30 cellular contexts compared by ENCODE assay signal in genomic region chr14:36884049-36884448, GRCh38.
A peak's percentile ranks its signal among the peaks of the same experiment; 100 is the strongest.
DNase-seq lines count a peak whose midpoint lies in the region; ATAC-seq, FAIRE-seq and TF ChIP-seq lines count a peak whose summit lies in the region.
"Had no signal": no experiment of that assay in that cellular context is flagged by ENCODE, and none has a peak within 500 bp of the region (broad histone marks: within the 10 kb centered on the region; RNA-seq: fewer than 3 reads in every experiment).

No MANE protein-coding gene starts in this region.

- H3K9me3 ChIP-seq in A549 = no peaks in the 10 kb centered on the region
- H3K9me3 ChIP-seq in HEK293 (ENCODE audit: control insufficient read depth, insufficient read depth, low read depth, low read length) = no peaks in the 10 kb centered on the region
- H3K9me3 ChIP-seq: BE2C, Caco-2 had no signal

- no peak for ATAC-seq in A549
- ATAC-seq: CD8-positive, alpha-beta T cell had no signal

- no peak overlapping the region for H3K4me2 ChIP-seq in A549
- H3K4me2 ChIP-seq: BLaER1; BLaER1 treated with 17β-estradiol and CSF1 and Interleukin-3, amounts not matched to agents 10 nM and 100 nM had no signal

- H3K27ac ChIP-seq in A549 (no peak overlapping the region), HEK293 (ENCODE audit: extremely low read depth, low read depth, low read length) (no peak overlapping the region)
- H3K27ac ChIP-seq: 22Rv1; BLaER1; BLaER1 treated with 17β-estradiol and CSF1 and Interleukin-3, amounts not matched to agents 10 nM and 100 nM; C4-2B had no signal

- WGBS in A549 (ENCODE audit: missing lambda C conversion rate) = 65% methylated on average over 2 of the region's 2 CpGs

- H3K4me1 ChIP-seq in A549 (no peaks in the 10 kb centered on the region), HEK293 (ENCODE audit: control insufficient read depth, insufficient read depth, low read length) (no peaks in the 10 kb centered on the region)
- H3K4me1 ChIP-seq: BE2C, Caco-2 had no signal

- FAIRE-seq in A549 (lab: Jason Lieb, UNC) = peak; percentile 7
- FAIRE-seq: A204.1, D721Med had no signal

- TF ChIP-seq CTCF in A549 (IDR thresholded peaks at IDR 0.05) = no peak
- TF ChIP-seq CTCF in HEK293 (tag by site-specific recombination; IDR thresholded peaks at IDR 0.05) = no peak

- POLR2A ChIA-PET in A549 (lab: Yijun Ruan, JAX) (no interaction called here), HEK293 (lab: Yijun Ruan, JAX) (no interaction called here), HEK293T (lab: Yijun Ruan, JAX) (no interaction called here)

- no peak for TF ChIP-seq POLR2A in A549 (IDR thresholded peaks at IDR 0.05; ENCODE audit: low read length)

- no peak for TF ChIP-seq RAD21 in A549 (conservative IDR thresholded peaks at IDR 0.05 in 1 of 2, IDR thresholded peaks at IDR 0.05 in 1 of 2)

- no peak for TF ChIP-seq EP300 in A549 (IDR thresholded peaks at IDR 0.05)

- CTCF ChIA-PET in A549 (lab: Yijun Ruan, JAX) (no interaction called here), HEK293 (lab: Yijun Ruan, JAX) (no interaction called here), HEK293T (lab: Yijun Ruan, JAX) (no interaction called here)

- H3K36me3 ChIP-seq in HEK293 (ENCODE audit: control insufficient read depth in 2 of 2, insufficient read depth in 1 of 2, low read length in 2 of 2) = no peaks in the 10 kb centered on the region
- H3K36me3 ChIP-seq: BE2C; BLaER1; BLaER1 treated with 17β-estradiol and CSF1 and Interleukin-3, amounts not matched to agents 10 nM and 100 nM had no signal

- DNase-seq in A549 (ENCODE audit: low read depth in 1 of 2, low spot score in 1 of 2) = no peak
- DNase-seq in NCI-H524 treated with DMSO at 0.1 percent for 48 hours (lab: John Stamatoyannopoulos, UW) = no peak
- no peak for DNase-seq in HEK293T (ENCODE audit: extremely low spot score)
- DNase-seq: 8988T; ACHN; AML-193; BE2C; C1 segment of cervical spinal cord; Caco-2; Calu3; CD4-positive, alpha-beta memory T cell; CD4-positive, alpha-beta T cell; CD4-positive, CD25-positive, alpha-beta regulatory T cell; CD8-positive, alpha-beta memory T cell; CD8-positive, alpha-beta T cell; COR-L47; DMS 273 treated with DMSO at 0.1 percent for 48 hours; DMS153; DMS53; DMS79; DMS79 treated with DMSO at 0.1 percent for 48 hours; DND-41; EL had no signal

- H3K4me3 ChIP-seq in A549 (no peak overlapping the region), HEK293 (ENCODE audit: low read depth, low read length) (no peak overlapping the region)
- H3K4me3 ChIP-seq: BLaER1; BLaER1 treated with 17β-estradiol and CSF1 and Interleukin-3, amounts not matched to agents 10 nM and 100 nM had no signal

TF ChIP-seq in A549, 52 proteins besides CTCF, POLR2A, EP300 and RAD21:
- TF ChIP-seq CBX2 (IDR thresholded peaks at IDR 0.05; ENCODE audit: borderline replicate concordance, low read depth) = no peak
- no peak for TF ChIP-seq EHF (CRISPR knock-in tag; IDR thresholded peaks at IDR 0.05)
- no peak for TF ChIP-seq NFE2L2 (conservative IDR thresholded peaks at IDR 0.05; ENCODE audit: low read length)
- no peak for TF ChIP-seq RARB (CRISPR knock-in tag; IDR thresholded peaks at IDR 0.05)
- no peak for TF ChIP-seq ZNF302 (CRISPR knock-in tag; IDR thresholded peaks at IDR 0.05)
- no peak for TF ChIP-seq RCOR1 (IDR thresholded peaks at IDR 0.05; ENCODE audit: low read depth, low read length)
- TF ChIP-seq KDM1A (IDR thresholded peaks at IDR 0.05; ENCODE audit: low read depth) = no peak
- TF ChIP-seq ZFP36 (IDR thresholded peaks at IDR 0.05; ENCODE audit: borderline replicate concordance, partially characterized antibody) = no peak

TF ChIP-seq in HEK293, 187 proteins besides CTCF, POLR2A, EP300 and RAD21:
- TF ChIP-seq ZNF701 (tag by site-specific recombination; IDR thresholded peaks at IDR 0.05) (no peak), ZNF558 (tag by site-specific recombination; IDR thresholded peaks at IDR 0.05) (peak; percentile 95)

TF ChIP-seq in HEK293T, 16 proteins besides CTCF, POLR2A, EP300 and RAD21:
- TF ChIP-seq PKNOX1 (IDR thresholded peaks at IDR 0.05) (no peak), SUZ12 (IDR thresholded peaks at IDR 0.05) (no peak), ELF4 (IDR thresholded peaks at IDR 0.05) (no peak), L3MBTL2 (conservative IDR thresholded peaks at IDR 0.05) (no peak), ARNT (IDR thresholded peaks at IDR 0.05) (no peak), CTBP1 (IDR thresholded peaks at IDR 0.05; ENCODE audit: borderline replicate concordance) (no peak), NFRKB (IDR thresholded peaks at IDR 0.05) (no peak), FOXA1 (IDR thresholded peaks at IDR 0.05) (no peak), SP1 (IDR thresholded peaks at IDR 0.05) (no peak), LEF1 (IDR thresholded peaks at IDR 0.05; ENCODE audit: borderline replicate concordance) (no peak), FOXM1 (IDR thresholded peaks at IDR 0.05; ENCODE audit: borderline replicate concordance) (no peak)
TF ChIP-seq in HEK293T: peak in this region for 0.
